In the genomic region with DNA sequence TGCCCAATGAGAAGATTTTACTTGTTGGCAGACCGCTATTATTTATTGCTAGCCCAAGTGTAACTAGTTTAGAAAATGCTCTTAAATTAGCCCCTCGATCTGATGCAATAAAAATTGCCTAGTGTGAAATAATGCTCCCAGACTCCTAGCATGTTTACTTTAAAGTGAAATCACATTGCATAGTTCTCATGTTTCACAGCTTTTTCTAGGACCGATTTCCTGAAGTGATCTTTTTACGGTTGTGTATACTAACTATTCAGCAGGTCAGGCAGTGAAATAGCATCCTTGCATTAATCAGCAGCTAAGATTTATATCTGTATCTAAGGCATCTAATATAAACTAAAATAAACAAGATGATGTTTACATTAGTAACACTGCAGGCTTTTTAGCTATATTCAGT, we compare ENCODE assay signal across 10 cellular contexts. TPM values are rescaled to one million over a fixed set of nuclear protein-coding genes. Genes with fewer than 3 reads are reported as not detected.
DNase-seq lines count a peak whose midpoint lies in the region; ATAC-seq and TF ChIP-seq lines count a peak whose summit lies in the region.
"Had no signal": no experiment of that assay in that cellular context is flagged by ENCODE, and none has a peak within 500 bp of the region (broad histone marks: within the 10 kb centered on the region; RNA-seq: fewer than 3 reads in every experiment).

No MANE protein-coding gene starts in this region.

- no peak overlapping the region for H4K91ac ChIP-seq in neuronal stem cell (ENCODE audit: low read depth, low read length, poor library complexity)

- H3K4me3 Mint-ChIP-seq in CD4-positive, alpha-beta memory T cell, result no peak overlapping the region

- no peaks in the 10 kb centered on the region for H3K79me1 ChIP-seq in neuronal stem cell (ENCODE audit: low read depth, low read length)

- POLR2A ChIA-PET in AG04449 (lab: Yijun Ruan, JAX), result no interaction called here
- POLR2A ChIA-PET in CD4-positive, alpha-beta memory T cell (lab: Charles Lee; ENCODE audit: partially characterized antibody), result no interaction called here

- H3K27ac Mint-ChIP-seq in CD4-positive, alpha-beta memory T cell, result no peak overlapping the region

- no peak overlapping the region for H2BK15ac ChIP-seq in neuronal stem cell (ENCODE audit: low read length)

- no peaks in the 10 kb centered on the region for H3K9me3 Mint-ChIP-seq in CD4-positive, alpha-beta memory T cell

- H3K9me3 ChIP-seq in neuronal stem cell (replicated peaks in 1 of 2; ENCODE audit: control insufficient read depth in 2 of 2, insufficient read depth in 1 of 2, low read depth in 1 of 2, low read length in 2 of 2), result no peaks in the 10 kb centered on the region
- H3K9me3 ChIP-seq in CD4-positive, alpha-beta memory T cell (ENCODE audit: control insufficient read depth in 1 of 2, low read length in 2 of 2), result no peaks in the 10 kb centered on the region
- H3K9me3 ChIP-seq: prostate gland had no signal

- no peak for TF ChIP-seq CTCF in AG04449 (IDR thresholded peaks at IDR 0.05; ENCODE audit: insufficient read depth, low read length, missing control alignments)

- no peak overlapping the region for H3K23ac ChIP-seq in neuronal stem cell (ENCODE audit: low read depth, low read length, poor library complexity)

- no peaks in the 10 kb centered on the region for H3K27me3 ChIP-seq in neuronal stem cell (ENCODE audit: control insufficient read depth in 3 of 3, insufficient read depth in 3 of 3, low read depth in 1 of 3, low read length in 3 of 3)
- no peaks in the 10 kb centered on the region for H3K27me3 ChIP-seq in CD4-positive, alpha-beta memory T cell (ENCODE audit: insufficient read depth, low read length)

- H3K4me1 ChIP-seq in neuronal stem cell (ENCODE audit: control insufficient read depth in 2 of 2, insufficient read depth in 1 of 2, low read depth in 1 of 2, low read length in 2 of 2), result no peaks in the 10 kb centered on the region
- H3K4me1 ChIP-seq in CD4-positive, alpha-beta memory T cell (ENCODE audit: insufficient read depth, low read length), result no peaks in the 10 kb centered on the region
- H3K4me1 ChIP-seq: prostate gland had no signal

- intact Hi-C loops in CD4-positive, alpha-beta memory T cell (cut with micrococcal nuclease), result no loop called here

- H3K9ac ChIP-seq in neuronal stem cell (ENCODE audit: low read depth, low read length, poor library complexity), result no peak overlapping the region

- H4K8ac ChIP-seq in neuronal stem cell (ENCODE audit: low read depth, low read length), result no peak overlapping the region

- no CpG with 5 or more reads among the region's 4 CpGs for WGBS in neuronal stem cell (ENCODE audit: extremely low coverage in 2 of 2, insufficient read length in 2 of 2, insufficient replicate concordance in 1 of 2), 2 donors

- H3K36me3 Mint-ChIP-seq in CD4-positive, alpha-beta memory T cell, result peaks cover 22 to 30% of the 10 kb centered on the region in 2 donors

- H2BK120ac ChIP-seq in neuronal stem cell (ENCODE audit: low read depth, low read length), result no peak overlapping the region

- H2BK5ac ChIP-seq in neuronal stem cell (ENCODE audit: low read length), result no peak overlapping the region

- H3K4me3 ChIP-seq in AG04449 (ENCODE audit: low read depth, low read length) (no peak overlapping the region), neuronal stem cell (ENCODE audit: low read length in 2 of 2) (no peak overlapping the region)
- no peak overlapping the region for H3K4me3 ChIP-seq in CD4-positive, alpha-beta memory T cell (ENCODE audit: low read length in 2 of 2)
- H3K4me3 ChIP-seq: prostate gland had no signal

- no peak overlapping the region for H2BK12ac ChIP-seq in neuronal stem cell (ENCODE audit: low read length)

- peaks cover 0 to 4% (median under 1%) of the 10 kb centered on the region in 4 donors for H3K4me1 Mint-ChIP-seq in CD4-positive, alpha-beta memory T cell

- H2AK5ac ChIP-seq in neuronal stem cell (ENCODE audit: low read depth, low read length), result no peak overlapping the region

- no peak overlapping the region for H3K18ac ChIP-seq in neuronal stem cell (ENCODE audit: low read length)

- no peak overlapping the region for H3K4me2 ChIP-seq in neuronal stem cell (ENCODE audit: insufficient read depth, low read length, poor library complexity, severe bottlenecking)

- DNase-seq in AG04449 (ENCODE audit: low read depth, low spot score) (peak; percentile 77), HCEC 1CT (peak; percentile 89), SHP77 treated with DMSO at 0.1 percent for 48 hours (lab: John Stamatoyannopoulos, UW) (peak; percentile 54), fibroblast of the conjunctiva (ENCODE audit: low read depth) (peak; percentile 95), neuronal stem cell (ENCODE audit: low spot score) (no peak), occipital lobe (lab: John Stamatoyannopoulos, UW) (no peak)
- DNase-seq in CD4-positive, alpha-beta memory T cell, result no peak
- DNase-seq: activated CD8-positive, alpha-beta memory T cell treated with anti-CD3 and anti-CD28 coated beads for 24 hours had no signal

- no peak overlapping the region for H2AFZ ChIP-seq in neuronal stem cell (ENCODE audit: low read length)

- H3K4ac ChIP-seq in neuronal stem cell (ENCODE audit: low read length), result no peak overlapping the region

- H3K36me3 ChIP-seq in neuronal stem cell (replicated peaks in 1 of 2; ENCODE audit: control insufficient read depth in 2 of 2, insufficient read depth in 2 of 2, low read length in 2 of 2), result peaks cover 0 to 39% of the 10 kb centered on the region in 2 donors
- no peaks in the 10 kb centered on the region for H3K36me3 ChIP-seq in CD4-positive, alpha-beta memory T cell (ENCODE audit: insufficient read depth, low read length)
- H3K36me3 ChIP-seq: prostate gland had no signal

- H3K14ac ChIP-seq in neuronal stem cell (ENCODE audit: low read length), result no peak overlapping the region

- CTCF ChIA-PET in AG04449 (lab: Yijun Ruan, JAX), result interaction anchor here (0.9 to 2.0 kb wide), 3 partner anchors 18 to 252 kb away, joined by 3 to 9 read pairs (median 4); no protein-coding TSS in a partner anchor
- CTCF ChIA-PET in CD4-positive, alpha-beta memory T cell (lab: Charles Lee; ENCODE audit: partially characterized antibody), result no interaction called here

- H3K27ac ChIP-seq in neuronal stem cell (replicated peaks; ENCODE audit: low read length), result no peak overlapping the region
- H3K27ac ChIP-seq in CD4-positive, alpha-beta memory T cell (ENCODE audit: low read depth, low read length), result no peak overlapping the region
- H3K27ac ChIP-seq: prostate gland had no signal

- no peak for ATAC-seq in HG03457 (IDR thresholded peaks at IDR 0.05; ENCODE audit: unreplicated experiment)

- H3K27me3 Mint-ChIP-seq in CD4-positive, alpha-beta memory T cell, result no peaks in the 10 kb centered on the region

RNA-seq across cellular contexts. Expression of a gene that starts 52.4 kb away (rescaled TPM):
- polyA plus RNA-seq in neuronal stem cell (2013, experiment 1 of 2), result 42.0 TPM
- 41.4 TPM for polyA plus RNA-seq in neuronal stem cell (2013, experiment 2 of 2)
- total RNA-seq in occipital lobe, result 73.8 TPM
- total RNA-seq in CD4-positive, alpha-beta memory T cell, result 10 to 100 TPM; 29.1 to 35.1 TPM
- 10 to 100 TPM in 1 of 2 donors, 1 to 10 TPM in 1; 9.1 to 16.1 TPM for polyA plus RNA-seq in CD4-positive, alpha-beta memory T cell

RNA-seq across cellular contexts. Expression of a gene that starts 52.5 kb away (rescaled TPM):
- 72.3 TPM for polyA plus RNA-seq in neuronal stem cell (2013, experiment 1 of 2)
- 75.0 TPM for polyA plus RNA-seq in neuronal stem cell (2013, experiment 2 of 2)
- total RNA-seq in occipital lobe, result 64.4 TPM
- total RNA-seq in CD4-positive, alpha-beta memory T cell, result 100 to 1,000 TPM; 187 to 190 TPM
- polyA plus RNA-seq in CD4-positive, alpha-beta memory T cell, result 100 to 1,000 TPM; 109 to 129 TPM

Comparison
In these comparisons a context has a peak if more than half of its experiments do, and no peak if none do; other contexts are left out.
1. DNase-seq: peak in AG04449 (single experiment), HCEC 1CT (single experiment), SHP77 treated with DMSO at 0.1 percent for 48 hours (single experiment) and fibroblast of the conjunctiva (single experiment); none in neuronal stem cell (single experiment), occipital lobe (single experiment) and CD4-positive, alpha-beta memory T cell (0 of 5).